8 cellular contexts compared by ENCODE assay signal in the genomic region with DNA sequence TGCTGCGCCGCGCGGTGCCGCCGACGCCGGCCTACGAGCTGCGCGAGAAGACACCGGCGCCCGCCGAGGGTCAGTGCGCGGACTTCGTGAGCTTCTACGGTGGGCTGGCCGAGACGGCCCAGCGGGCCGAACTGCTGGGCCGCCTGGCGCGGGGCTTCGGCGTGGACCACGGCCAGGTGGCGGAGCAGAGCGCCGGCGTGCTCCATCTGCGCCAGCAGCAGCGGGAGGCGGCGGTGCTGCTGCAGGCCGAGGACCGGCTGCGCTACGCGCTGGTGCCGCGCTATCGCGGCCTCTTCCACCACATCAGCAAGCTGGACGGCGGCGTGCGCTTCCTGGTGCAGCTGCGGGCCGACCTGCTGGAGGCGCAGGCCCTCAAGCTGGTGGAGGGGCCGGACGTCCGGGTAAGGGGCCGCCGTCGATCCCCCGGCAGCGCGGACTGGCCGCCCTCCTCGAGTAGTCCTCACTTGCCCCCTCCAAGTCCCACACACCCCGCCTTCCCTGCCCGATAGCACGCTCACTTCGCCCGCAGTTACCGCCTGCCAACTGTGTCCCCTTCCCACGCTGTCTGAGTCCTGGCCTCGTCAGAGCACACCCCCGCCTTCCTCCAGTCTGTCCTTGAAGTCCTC. TPM values are rescaled to one million over a fixed set of nuclear protein-coding genes. Genes with fewer than 3 reads are reported as not detected.
DNase-seq lines count a peak whose midpoint lies in the region; ATAC-seq and TF ChIP-seq lines count a peak whose summit lies in the region.

No MANE protein-coding gene starts in this region.

- H3K27me3 Mint-ChIP-seq in stimulated activated naive CD8-positive, alpha-beta T cell treated with anti-CD3 and anti-CD28 coated beads, Interleukin-15, Interleukin-2, amounts not matched to agents 100 ng/mL and 50 ng/mL, for 24 hours = peaks cover 4% of the 10 kb centered on the region

- CTCF ChIA-PET in HEK293 (lab: Yijun Ruan, JAX) = interaction anchor here (1.6 kb wide), 1 partner anchor 28 kb away, joined by 6 read pairs; no protein-coding TSS in a partner anchor

- peak overlapping the region; percentile 94 for H3K4me3 Mint-ChIP-seq in stimulated activated naive CD8-positive, alpha-beta T cell treated with anti-CD3 and anti-CD28 coated beads, Interleukin-15, Interleukin-2, amounts not matched to agents 100 ng/mL and 50 ng/mL, for 24 hours

- H3K9me3 ChIP-seq in HEK293 (ENCODE audit: control insufficient read depth, insufficient read depth, low read depth, low read length) (no peaks in the 10 kb centered on the region), MG63 (no peaks in the 10 kb centered on the region)

- no peaks in the 10 kb centered on the region for H3K9me3 Mint-ChIP-seq in stimulated activated naive CD8-positive, alpha-beta T cell treated with anti-CD3 and anti-CD28 coated beads, Interleukin-15, Interleukin-2, amounts not matched to agents 100 ng/mL and 50 ng/mL, for 24 hours

- H3K27me3 ChIP-seq in MG63 = no peaks in the 10 kb centered on the region

- H3K27ac Mint-ChIP-seq in stimulated activated naive CD8-positive, alpha-beta T cell treated with anti-CD3 and anti-CD28 coated beads, Interleukin-15, Interleukin-2, amounts not matched to agents 100 ng/mL and 50 ng/mL, for 24 hours = peak overlapping the region; percentile 90

- H3K4me1 Mint-ChIP-seq in stimulated activated naive CD8-positive, alpha-beta T cell treated with anti-CD3 and anti-CD28 coated beads, Interleukin-15, Interleukin-2, amounts not matched to agents 100 ng/mL and 50 ng/mL, for 24 hours (ENCODE audit: low read depth) = peaks cover 26% of the 10 kb centered on the region

- no peaks in the 10 kb centered on the region; the same call in 1 of the 2 replicates for H3K4me1 ChIP-seq in HEK293 (ENCODE audit: control insufficient read depth, insufficient read depth, low read length)

- H3K36me3 ChIP-seq in HEK293 (ENCODE audit: control insufficient read depth in 2 of 2, insufficient read depth in 1 of 2, low read length in 2 of 2) = no peaks in the 10 kb centered on the region
- no peaks in the 10 kb centered on the region for H3K36me3 ChIP-seq in MG63

- H3K4me3 ChIP-seq in HEK293 (ENCODE audit: low read depth, low read length) (peak overlapping the region; percentile 54), MG63 (peak overlapping the region; percentile 55)

- POLR2A ChIA-PET in HEK293 (lab: Yijun Ruan, JAX) = no interaction called here

- peaks cover 5% of the 10 kb centered on the region for H3K36me3 Mint-ChIP-seq in stimulated activated naive CD8-positive, alpha-beta T cell treated with anti-CD3 and anti-CD28 coated beads, Interleukin-15, Interleukin-2, amounts not matched to agents 100 ng/mL and 50 ng/mL, for 24 hours (ENCODE audit: low read depth)

- ATAC-seq in GM18499 (IDR thresholded peaks at IDR 0.05; ENCODE audit: insufficient read depth, unreplicated experiment) = peak; percentile 41

- peak; percentile 44 for DNase-seq in MG63
- DNase-seq in activated CD8-positive, alpha-beta memory T cell treated with anti-CD3 and anti-CD28 coated beads, Interleukin-2, amount 50 U/mL, for 48 hours = peak; percentile 68
- DNase-seq in epithelial cell of prostate (ENCODE audit: low read depth, low spot score) = no peak
- DNase-seq in myocyte (ENCODE audit: low read depth) = peak; percentile 65
- no peak for DNase-seq in epidermal melanocyte (ENCODE audit: insufficient read length, low spot score)

- H3K27ac ChIP-seq in HEK293 (ENCODE audit: extremely low read depth, low read depth, low read length) (peak overlapping the region; percentile 51; the same call in 1 of the 2 replicates), epithelial cell of prostate (peak overlapping the region; percentile 42)

- peak; percentile 41; the same call in 1 of the 2 replicates for TF ChIP-seq CTCF in HEK293 (tag by site-specific recombination; IDR thresholded peaks at IDR 0.05)

TF ChIP-seq in HEK293, 187 proteins besides CTCF, POLR2A, EP300 and RAD21 (continues in another document):
- TF ChIP-seq, protein P1, sequence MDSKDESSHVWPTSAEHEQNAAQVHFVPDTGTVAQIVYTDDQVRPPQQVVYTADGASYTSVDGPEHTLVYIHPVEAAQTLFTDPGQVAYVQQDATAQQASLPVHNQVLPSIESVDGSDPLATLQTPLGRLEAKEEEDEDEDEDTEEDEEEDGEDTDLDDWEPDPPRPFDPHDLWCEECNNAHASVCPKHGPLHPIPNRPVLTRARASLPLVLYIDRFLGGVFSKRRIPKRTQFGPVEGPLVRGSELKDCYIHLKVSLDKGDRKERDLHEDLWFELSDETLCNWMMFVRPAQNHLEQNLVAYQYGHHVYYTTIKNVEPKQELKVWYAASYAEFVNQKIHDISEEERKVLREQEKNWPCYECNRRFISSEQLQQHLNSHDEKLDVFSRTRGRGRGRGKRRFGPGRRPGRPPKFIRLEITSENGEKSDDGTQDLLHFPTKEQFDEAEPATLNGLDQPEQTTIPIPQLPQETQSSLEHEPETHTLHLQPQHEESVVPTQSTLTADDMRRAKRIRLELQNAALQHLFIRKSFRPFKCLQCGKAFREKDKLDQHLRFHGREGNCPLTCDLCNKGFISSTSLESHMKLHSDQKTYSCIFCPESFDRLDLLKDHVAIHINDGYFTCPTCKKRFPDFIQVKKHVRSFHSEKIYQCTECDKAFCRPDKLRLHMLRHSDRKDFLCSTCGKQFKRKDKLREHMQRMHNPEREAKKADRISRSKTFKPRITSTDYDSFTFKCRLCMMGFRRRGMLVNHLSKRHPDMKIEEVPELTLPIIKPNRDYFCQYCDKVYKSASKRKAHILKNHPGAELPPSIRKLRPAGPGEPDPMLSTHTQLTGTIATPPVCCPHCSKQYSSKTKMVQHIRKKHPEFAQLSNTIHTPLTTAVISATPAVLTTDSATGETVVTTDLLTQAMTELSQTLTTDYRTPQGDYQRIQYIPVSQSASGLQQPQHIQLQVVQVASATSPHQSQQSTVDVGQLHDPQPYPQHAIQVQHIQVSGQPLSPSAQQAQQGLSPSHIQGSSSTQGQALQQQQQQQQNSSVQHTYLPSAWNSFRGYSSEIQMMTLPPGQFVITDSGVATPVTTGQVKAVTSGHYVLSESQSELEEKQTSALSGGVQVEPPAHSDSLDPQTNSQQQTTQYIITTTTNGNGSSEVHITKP (tag by site-specific recombination; IDR thresholded peaks at IDR 0.05) = peak; percentile 63
- no peak for TF ChIP-seq ZNF175 (tag by site-specific recombination; IDR thresholded peaks at IDR 0.05)
- TF ChIP-seq GLIS2 (tag by site-specific recombination; IDR thresholded peaks at IDR 0.05) = peak; percentile 52; the same call in 1 of the 2 replicates
- TF ChIP-seq KLF1 (tag by site-specific recombination; IDR thresholded peaks at IDR 0.05) = no peak
- no peak for TF ChIP-seq ZNF837 (tag by site-specific recombination; IDR thresholded peaks at IDR 0.05)
- no peak for TF ChIP-seq ZNF19 (tag by site-specific recombination; IDR thresholded peaks at IDR 0.05; ENCODE audit: low read depth)
- TF ChIP-seq, protein P2, sequence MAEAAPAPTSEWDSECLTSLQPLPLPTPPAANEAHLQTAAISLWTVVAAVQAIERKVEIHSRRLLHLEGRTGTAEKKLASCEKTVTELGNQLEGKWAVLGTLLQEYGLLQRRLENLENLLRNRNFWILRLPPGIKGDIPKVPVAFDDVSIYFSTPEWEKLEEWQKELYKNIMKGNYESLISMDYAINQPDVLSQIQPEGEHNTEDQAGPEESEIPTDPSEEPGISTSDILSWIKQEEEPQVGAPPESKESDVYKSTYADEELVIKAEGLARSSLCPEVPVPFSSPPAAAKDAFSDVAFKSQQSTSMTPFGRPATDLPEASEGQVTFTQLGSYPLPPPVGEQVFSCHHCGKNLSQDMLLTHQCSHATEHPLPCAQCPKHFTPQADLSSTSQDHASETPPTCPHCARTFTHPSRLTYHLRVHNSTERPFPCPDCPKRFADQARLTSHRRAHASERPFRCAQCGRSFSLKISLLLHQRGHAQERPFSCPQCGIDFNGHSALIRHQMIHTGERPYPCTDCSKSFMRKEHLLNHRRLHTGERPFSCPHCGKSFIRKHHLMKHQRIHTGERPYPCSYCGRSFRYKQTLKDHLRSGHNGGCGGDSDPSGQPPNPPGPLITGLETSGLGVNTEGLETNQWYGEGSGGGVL (tag by site-specific recombination; IDR thresholded peaks at IDR 0.05) = 0 out of 2 replicates have a peak, but pooled peaks have one; percentile 5
- no peak for TF ChIP-seq ZNF561 (tag by site-specific recombination; IDR thresholded peaks at IDR 0.05; ENCODE audit: borderline replicate concordance)
- TF ChIP-seq ZNF37A (tag by site-specific recombination; IDR thresholded peaks at IDR 0.05) = no peak
- TF ChIP-seq, protein P3, sequence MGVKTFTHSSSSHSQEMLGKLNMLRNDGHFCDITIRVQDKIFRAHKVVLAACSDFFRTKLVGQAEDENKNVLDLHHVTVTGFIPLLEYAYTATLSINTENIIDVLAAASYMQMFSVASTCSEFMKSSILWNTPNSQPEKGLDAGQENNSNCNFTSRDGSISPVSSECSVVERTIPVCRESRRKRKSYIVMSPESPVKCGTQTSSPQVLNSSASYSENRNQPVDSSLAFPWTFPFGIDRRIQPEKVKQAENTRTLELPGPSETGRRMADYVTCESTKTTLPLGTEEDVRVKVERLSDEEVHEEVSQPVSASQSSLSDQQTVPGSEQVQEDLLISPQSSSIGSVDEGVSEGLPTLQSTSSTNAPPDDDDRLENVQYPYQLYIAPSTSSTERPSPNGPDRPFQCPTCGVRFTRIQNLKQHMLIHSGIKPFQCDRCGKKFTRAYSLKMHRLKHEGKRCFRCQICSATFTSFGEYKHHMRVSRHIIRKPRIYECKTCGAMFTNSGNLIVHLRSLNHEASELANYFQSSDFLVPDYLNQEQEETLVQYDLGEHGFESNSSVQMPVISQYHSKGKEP (tag by site-specific recombination; IDR thresholded peaks at IDR 0.05) = no peak
- TF ChIP-seq ZFHX2 (tag by site-specific recombination; conservative IDR thresholded peaks at IDR 0.05) = peak; percentile 82
- TF ChIP-seq ZBTB48 (tag by site-specific recombination; IDR thresholded peaks at IDR 0.05) = 0 out of 2 replicates have a peak, but pooled peaks have one; percentile 42
- no peak for TF ChIP-seq MYNN (tag by site-specific recombination; IDR thresholded peaks at IDR 0.05; ENCODE audit: borderline replicate concordance)
- TF ChIP-seq ZNF155 (tag by site-specific recombination; IDR thresholded peaks at IDR 0.05) = no peak

RNA-seq across cellular contexts. Expression of a gene that starts 0.5 kb away (rescaled TPM):
- 1.0 and 1.3 TPM in 2 replicates for total RNA-seq in MG63 (2014; rRNA removed; shearing (Covaris generic); ENCODE audit: low replicate concordance)
- total RNA-seq in myocyte = 3.1 and 3.5 TPM in 2 replicates
- 3.2 TPM for polyA plus RNA-seq in myocyte (2012)

RNA-seq across cellular contexts. Expression of a gene that starts 53.7 kb away (rescaled TPM):
- 0.13 TPM in 1 of 2 replicates, not detected in the other for total RNA-seq in MG63 (2014; rRNA removed; shearing (Covaris generic); ENCODE audit: low replicate concordance)
- total RNA-seq in myocyte = 4.3 and 7.7 TPM in 2 replicates
- polyA plus RNA-seq in myocyte (2012) = 15.5 TPM

Comparison
In these comparisons a context has a peak if more than half of its experiments do, and no peak if none do; other contexts are left out.
1. DNase-seq: peak in MG63 (single experiment), activated CD8-positive, alpha-beta memory T cell treated with anti-CD3 and anti-CD28 coated beads, Interleukin-2, amount 50 U/mL, for 48 hours (single experiment) and myocyte (single experiment); none in epithelial cell of prostate (single experiment) and epidermal melanocyte (single experiment).